Comparison of ENCODE assay signal across 7 cellular contexts in genomic region chr18:7793100-7793499, GRCh38.
"Had no signal": no experiment of that assay in that cellular context is flagged by ENCODE, and none has a peak within 500 bp of the region (broad histone marks: within the 10 kb centered on the region; RNA-seq: fewer than 3 reads in every experiment).

No MANE protein-coding gene starts in this region.

- FAIRE-seq: H1, H54, HTR-8/SVneo had no signal

- H2AFZ ChIP-seq: GM23338 had no signal

- DNase-seq: H9, HCEC 1CT, KG1 had no signal

- H3K4me3 ChIP-seq: GM23338 had no signal

- H3K4me2 ChIP-seq: GM23338 had no signal

- ATAC-seq: GM23338 had no signal
